Comparison of ENCODE assay signal across 10 cellular contexts in genomic region chr3:130242850-130243569, GRCh38.
DNase-seq lines count a peak whose midpoint lies in the region; ATAC-seq and TF ChIP-seq lines count a peak whose summit lies in the region.
"Had no signal": no experiment of that assay in that cellular context is flagged by ENCODE, and none has a peak within 500 bp of the region (broad histone marks: within the 10 kb centered on the region; RNA-seq: fewer than 3 reads in every experiment).

No MANE protein-coding gene starts in this region.

- no peak overlapping the region for H3K4me3 Mint-ChIP-seq in activated CD8-positive, alpha-beta memory T cell treated with anti-CD3 and anti-CD28 coated beads, Interleukin-2, amount 10 ng/mL, durations not matched to agents 7 days and 5 days

- H3K9me2 ChIP-seq in SK-N-SH, result no peaks in the 10 kb centered on the region

- no peak for TF ChIP-seq EP300 in SK-N-SH (IDR thresholded peaks at IDR 0.05; ENCODE audit: borderline replicate concordance in 1 of 2, low read depth in 1 of 2, low read length in 1 of 2)

- no peaks in the 10 kb centered on the region for H3F3A ChIP-seq in SK-N-SH (replicated peaks; ENCODE audit: insufficient read depth)

- no peak overlapping the region for H3K27ac ChIP-seq in SK-N-SH (ENCODE audit: low read depth in 2 of 2, low read length in 1 of 2)
- H3K27ac ChIP-seq: epithelial cell of prostate, Peyer's patch had no signal

- no peaks in the 10 kb centered on the region for H3K4me1 Mint-ChIP-seq in activated CD8-positive, alpha-beta memory T cell treated with anti-CD3 and anti-CD28 coated beads, Interleukin-2, amount 10 ng/mL, durations not matched to agents 7 days and 5 days

- no peak overlapping the region for H3K27ac Mint-ChIP-seq in activated CD8-positive, alpha-beta memory T cell treated with anti-CD3 and anti-CD28 coated beads, Interleukin-2, amount 10 ng/mL, durations not matched to agents 7 days and 5 days

- TF ChIP-seq POLR2A in erythroblast (IDR thresholded peaks at IDR 0.05; ENCODE audit: low read length), result no peak

- no peak overlapping the region for H3K4me3 ChIP-seq in SK-N-SH (ENCODE audit: low read depth in 2 of 2, low read length in 1 of 2)
- H3K4me3 ChIP-seq: Peyer's patch had no signal

- H3K36me3 ChIP-seq in SK-N-SH (replicated peaks in 1 of 2; ENCODE audit: control insufficient read depth in 1 of 2, insufficient read depth in 2 of 2, low read length in 1 of 2), result no peaks in the 10 kb centered on the region
- H3K36me3 ChIP-seq: Peyer's patch had no signal

- H3K4me2 ChIP-seq in SK-N-SH, result no peak overlapping the region

- TF ChIP-seq RAD21 in SK-N-SH (IDR thresholded peaks at IDR 0.05; ENCODE audit: low read length), result peak; percentile 51

- DNase-seq in SK-N-SH, result no peak
- DNase-seq in NCI-H510A treated with DMSO at 0.1 percent for 48 hours (lab: John Stamatoyannopoulos, UW), result peak; percentile 15
- peak; percentile 54 to 64 for DNase-seq in erythroblast (lab: John Stamatoyannopoulos, UW)
- DNase-seq in stromal cell of bone marrow (ENCODE audit: low read depth), result peak; percentile 7
- no peak for DNase-seq in nucleus accumbens (lab: John Stamatoyannopoulos, UW)
- no peak for DNase-seq in activated CD8-positive, alpha-beta memory T cell treated with anti-CD3 and anti-CD28 coated beads, Interleukin-2, amount 10 ng/mL, durations not matched to agents 7 days and 5 days

- no peaks in the 10 kb centered on the region for H3K9me3 ChIP-seq in SK-N-SH
- H3K9me3 ChIP-seq: Peyer's patch had no signal

- peak; percentile 16 for TF ChIP-seq CTCF in SK-N-SH (IDR thresholded peaks at IDR 0.05)

- H3K9me3 Mint-ChIP-seq in activated CD8-positive, alpha-beta memory T cell treated with anti-CD3 and anti-CD28 coated beads, Interleukin-2, amount 10 ng/mL, durations not matched to agents 7 days and 5 days (ENCODE audit: low read depth), result no peaks in the 10 kb centered on the region

- H3K79me2 ChIP-seq in SK-N-SH (ENCODE audit: insufficient read depth), result no peaks in the 10 kb centered on the region

- H3K27me3 Mint-ChIP-seq in activated CD8-positive, alpha-beta memory T cell treated with anti-CD3 and anti-CD28 coated beads, Interleukin-2, amount 10 ng/mL, durations not matched to agents 7 days and 5 days, result peaks cover 8% of the 10 kb centered on the region

- no peaks in the 10 kb centered on the region for H3K36me3 Mint-ChIP-seq in activated CD8-positive, alpha-beta memory T cell treated with anti-CD3 and anti-CD28 coated beads, Interleukin-2, amount 10 ng/mL, durations not matched to agents 7 days and 5 days

- no peak overlapping the region for H2AFZ ChIP-seq in SK-N-SH (ENCODE audit: low read depth)

- no peaks in the 10 kb centered on the region for H3K4me1 ChIP-seq in SK-N-SH (ENCODE audit: control insufficient read depth in 1 of 2, insufficient read depth in 2 of 2, low read depth in 1 of 2, low read length in 1 of 2)
- H3K4me1 ChIP-seq: Peyer's patch had no signal

- H3K9ac ChIP-seq in SK-N-SH, result no peak overlapping the region

- H4K20me1 ChIP-seq in SK-N-SH (ENCODE audit: insufficient read depth), result no peaks in the 10 kb centered on the region

- WGBS in SK-N-SH (ENCODE audit: low lambda C conversion rate), result 18% methylated on average over 3 of the region's 3 CpGs

- CTCF ChIA-PET in SK-N-SH (lab: Yijun Ruan, JAX), result interaction anchor here (2.1 kb wide), 1 partner anchor 300 kb away, joined by 7 read pairs; no protein-coding TSS in a partner anchor
- CTCF ChIA-PET in activated CD8-positive, alpha-beta memory T cell treated with anti-CD3 and anti-CD28 coated beads, Interleukin-2, amount 10 ng/mL, durations not matched to agents 7 days and 5 days (lab: Charles Lee), result no interaction called here

- ATAC-seq in SK-N-SH treated with all-trans-retinoic acid at 6 μM for 48 hours (no peak), GM21619 (IDR thresholded peaks at IDR 0.05; ENCODE audit: unreplicated experiment) (no peak)
- no peak for ATAC-seq in activated CD8-positive, alpha-beta memory T cell treated with anti-CD3 and anti-CD28 coated beads, Interleukin-2, amount 10 ng/mL, durations not matched to agents 7 days and 5 days

- no peaks in the 10 kb centered on the region for H3K27me3 ChIP-seq in SK-N-SH (ENCODE audit: insufficient read depth)
- H3K27me3 ChIP-seq: Peyer's patch had no signal

- POLR2A ChIA-PET in SK-N-SH (lab: Yijun Ruan, JAX), result no interaction called here

TF ChIP-seq in SK-N-SH, 30 proteins besides CTCF, POLR2A, EP300 and RAD21:
- 0 out of 2 replicates have a peak, but pooled peaks have one; percentile 10 for TF ChIP-seq SMC3 (IDR thresholded peaks at IDR 0.05; ENCODE audit: low read depth, low read length)
- TF ChIP-seq NRF1 (IDR thresholded peaks at IDR 0.05; ENCODE audit: low read depth, low read length), result no peak

TF ChIP-seq in SK-N-SH treated with all-trans-retinoic acid at 6 μM for 48 hours, 23 proteins besides CTCF, POLR2A, EP300 and RAD21 (continues in another document):
- TF ChIP-seq POU6F1 (CRISPR knock-in tag; IDR thresholded peaks at IDR 0.05; ENCODE audit: borderline replicate concordance, low read depth) (no peak), OSR1 (CRISPR knock-in tag; IDR thresholded peaks at IDR 0.05) (no peak), RARB (CRISPR knock-in tag; IDR thresholded peaks at IDR 0.05) (no peak), ZNF565 (CRISPR knock-in tag; conservative IDR thresholded peaks at IDR 0.05; ENCODE audit: low read depth) (no peak), TSHZ2 (CRISPR knock-in tag; IDR thresholded peaks at IDR 0.05) (no peak), SNAI2 (CRISPR knock-in tag; IDR thresholded peaks at IDR 0.05) (no peak), BACH2 (CRISPR knock-in tag; IDR thresholded peaks at IDR 0.05; ENCODE audit: borderline replicate concordance) (no peak), ZC3H10 (CRISPR knock-in tag; IDR thresholded peaks at IDR 0.05) (no peak), PPARA (CRISPR knock-in tag; IDR thresholded peaks at IDR 0.05; ENCODE audit: borderline replicate concordance) (no peak), ISL1 (CRISPR knock-in tag; IDR thresholded peaks at IDR 0.05) (no peak), TOX (CRISPR knock-in tag; IDR thresholded peaks at IDR 0.05; ENCODE audit: borderline replicate concordance) (no peak), GLIS3 (CRISPR knock-in tag; IDR thresholded peaks at IDR 0.05) (no peak)
- TF ChIP-seq, protein P1, sequence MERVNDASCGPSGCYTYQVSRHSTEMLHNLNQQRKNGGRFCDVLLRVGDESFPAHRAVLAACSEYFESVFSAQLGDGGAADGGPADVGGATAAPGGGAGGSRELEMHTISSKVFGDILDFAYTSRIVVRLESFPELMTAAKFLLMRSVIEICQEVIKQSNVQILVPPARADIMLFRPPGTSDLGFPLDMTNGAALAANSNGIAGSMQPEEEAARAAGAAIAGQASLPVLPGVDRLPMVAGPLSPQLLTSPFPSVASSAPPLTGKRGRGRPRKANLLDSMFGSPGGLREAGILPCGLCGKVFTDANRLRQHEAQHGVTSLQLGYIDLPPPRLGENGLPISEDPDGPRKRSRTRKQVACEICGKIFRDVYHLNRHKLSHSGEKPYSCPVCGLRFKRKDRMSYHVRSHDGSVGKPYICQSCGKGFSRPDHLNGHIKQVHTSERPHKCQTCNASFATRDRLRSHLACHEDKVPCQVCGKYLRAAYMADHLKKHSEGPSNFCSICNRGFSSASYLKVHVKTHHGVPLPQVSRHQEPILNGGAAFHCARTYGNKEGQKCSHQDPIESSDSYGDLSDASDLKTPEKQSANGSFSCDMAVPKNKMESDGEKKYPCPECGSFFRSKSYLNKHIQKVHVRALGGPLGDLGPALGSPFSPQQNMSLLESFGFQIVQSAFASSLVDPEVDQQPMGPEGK (CRISPR knock-in tag; IDR thresholded peaks at IDR 0.05; ENCODE audit: borderline replicate concordance), result no peak

Comparison
In these comparisons a context has a peak if more than half of its experiments do, and no peak if none do; other contexts are left out.
1. DNase-seq: peak in NCI-H510A treated with DMSO at 0.1 percent for 48 hours (single experiment), erythroblast (2 of 2) and stromal cell of bone marrow (single experiment); none in SK-N-SH (single experiment), nucleus accumbens (0 of 56) and activated CD8-positive, alpha-beta memory T cell treated with anti-CD3 and anti-CD28 coated beads, Interleukin-2, amount 10 ng/mL, durations not matched to agents 7 days and 5 days (single experiment).